ENCODE assay signal across 2 cellular contexts in genomic region chr1:151620286-151620685, GRCh38.
TF ChIP-seq lines count a peak whose summit lies in the region.

No MANE protein-coding gene starts in this region.

TF ChIP-seq in K562, 482 proteins besides CTCF, POLR2A, EP300 and RAD21:
- no peak for TF ChIP-seq ILK (tag; IDR thresholded peaks at IDR 0.05; ENCODE audit: borderline replicate concordance, low read depth)
- TF ChIP-seq E2F6 (IDR thresholded peaks at IDR 0.05; ENCODE audit: borderline replicate concordance in 1 of 2, extremely low read depth in 1 of 2, insufficient read depth in 1 of 2, insufficient read length in 1 of 2, low read depth in 1 of 2, low read length in 1 of 2, poor library complexity in 1 of 2, severe bottlenecking in 1 of 2), result no peak
- TF ChIP-seq CEBPB (tag; IDR thresholded peaks at IDR 0.05), result peak; percentile 27; the same call in 1 of the 2 replicates
- TF ChIP-seq CBX3 (IDR thresholded peaks at IDR 0.05; ENCODE audit: borderline replicate concordance in 1 of 2, low read length in 2 of 2), result no peak
- no peak for TF ChIP-seq MAZ (CRISPR knock-in tag; conservative IDR thresholded peaks at IDR 0.05 in 1 of 2, IDR thresholded peaks at IDR 0.05 in 1 of 2)
- TF ChIP-seq ZKSCAN1 (IDR thresholded peaks at IDR 0.05; ENCODE audit: low read depth, low read length), result no peak

TF ChIP-seq in liver, 16 proteins besides CTCF, POLR2A, EP300 and RAD21:
- no peak for TF ChIP-seq EGR1 (IDR thresholded peaks at IDR 0.05; ENCODE audit: low read depth in 2 of 2)
- TF ChIP-seq ATF3 (IDR thresholded peaks at IDR 0.05), result no peak
- no peak for TF ChIP-seq YY1 (IDR thresholded peaks at IDR 0.05)
- TF ChIP-seq SP1 (IDR thresholded peaks at IDR 0.05), result peak; percentile 17
- no peak for TF ChIP-seq RXRA (IDR thresholded peaks at IDR 0.05)
- TF ChIP-seq HNF4A (conservative IDR thresholded peaks at IDR 0.05), result peak in 1 of 2 donors; percentile 14
- TF ChIP-seq NR2F2 (IDR thresholded peaks at IDR 0.05), result no peak
- no peak for TF ChIP-seq REST (IDR thresholded peaks at IDR 0.05)
